In the genomic region with DNA sequence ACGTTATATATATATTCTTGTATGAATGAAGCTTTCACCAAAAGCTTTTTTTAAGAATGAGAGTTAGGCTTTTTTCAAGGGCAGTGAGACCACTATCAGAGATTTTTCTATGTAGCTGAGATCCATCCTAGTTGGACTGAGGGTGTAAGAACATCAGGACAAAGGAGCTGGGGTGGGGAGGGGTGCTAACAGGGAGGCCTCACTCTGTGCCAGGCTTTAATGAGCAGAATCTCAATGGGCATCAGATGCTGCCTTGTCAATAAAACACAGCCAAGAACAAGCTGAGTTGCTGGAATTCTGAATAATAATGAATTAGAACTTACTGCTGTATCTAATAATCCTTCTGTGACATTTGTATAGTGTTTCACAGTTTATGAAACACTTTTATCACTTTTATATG, we compare ENCODE assay signal across 20 cellular contexts. TPM values are rescaled to one million over a fixed set of nuclear protein-coding genes. Genes with fewer than 3 reads are reported as not detected.
A peak's percentile ranks its signal among the peaks of the same experiment; 100 is the strongest.
DNase-seq lines count a peak whose midpoint lies in the region; ATAC-seq and TF ChIP-seq lines count a peak whose summit lies in the region.
"Had no signal": no experiment of that assay in that cellular context is flagged by ENCODE, and none has a peak within 500 bp of the region (broad histone marks: within the 10 kb centered on the region; RNA-seq: fewer than 3 reads in every experiment).

No MANE protein-coding gene starts in this region.

- in situ Hi-C loops in HAP-1 (cut with MboI; ENCODE audit: low sequenced_read_pairs), result no loop called here

- H3K4me2 ChIP-seq in neural progenitor cell, result no peak overlapping the region

- H3K27me3 Mint-ChIP-seq in brain (peaks cover 3% of the 10 kb centered on the region), neural progenitor cell (ENCODE audit: insufficient read depth, low read depth) (peaks cover 7% of the 10 kb centered on the region)
- no peaks in the 10 kb centered on the region for H3K27me3 Mint-ChIP-seq in activated naive CD8-positive, alpha-beta T cell treated with anti-CD3 and anti-CD28 coated beads for 36 hours
- H3K27me3 Mint-ChIP-seq: activated CD4-positive, alpha-beta T cell treated with anti-CD3 and anti-CD28 coated beads for 36 hours had no signal

- H3F3A ChIP-seq in neural progenitor cell (ENCODE audit: low read depth), result peaks cover 6% of the 10 kb centered on the region

- H3K27ac ChIP-seq in 22Rv1, result peak overlapping the region; percentile 99
- H3K27ac ChIP-seq in neural progenitor cell, result no peak overlapping the region
- H3K27ac ChIP-seq: BLaER1 treated with 17β-estradiol and CSF1 and Interleukin-3, amounts not matched to agents 10 nM and 100 nM; breast epithelium; coronary artery; SJSA1; skin epidermis had no signal

- H3K4me1 ChIP-seq in HAP-1, result no peaks in the 10 kb centered on the region; the same call in 1 of the 2 replicates
- peaks cover 15% of the 10 kb centered on the region for H3K4me1 ChIP-seq in neural progenitor cell
- H3K4me1 ChIP-seq: breast epithelium had no signal

- H3K9ac ChIP-seq in neural progenitor cell, result no peak overlapping the region

- no peak overlapping the region for H2AFZ ChIP-seq in neural progenitor cell (replicated peaks)

- no peak for TF ChIP-seq CTCF in 22Rv1 (IDR thresholded peaks at IDR 0.05)
- TF ChIP-seq CTCF in brain (conservative IDR thresholded peaks at IDR 0.05), result no peak
- TF ChIP-seq CTCF in neural progenitor cell (IDR thresholded peaks at IDR 0.05), result no peak

- H3K79me2 ChIP-seq in neural progenitor cell (ENCODE audit: low read depth), result no peaks in the 10 kb centered on the region

- no peaks in the 10 kb centered on the region for H3K36me3 ChIP-seq in HAP-1 (replicated peaks)
- no peaks in the 10 kb centered on the region for H3K36me3 ChIP-seq in neural progenitor cell
- H3K36me3 ChIP-seq: BLaER1 treated with 17β-estradiol and CSF1 and Interleukin-3, amounts not matched to agents 10 nM and 100 nM; breast epithelium; SJSA1 had no signal

- H3K9me3 ChIP-seq in HAP-1 (peaks cover 3% of the 10 kb centered on the region; the same call in 1 of the 2 replicates), neural progenitor cell (ENCODE audit: low read depth) (no peaks in the 10 kb centered on the region)
- H3K9me3 ChIP-seq: breast epithelium, SJSA1 had no signal

- H3K27ac Mint-ChIP-seq in brain (peak overlapping the region; percentile 28 to 95 (median 86)), neural progenitor cell (peak overlapping the region; percentile 36)
- H3K27ac Mint-ChIP-seq in activated naive CD8-positive, alpha-beta T cell treated with anti-CD3 and anti-CD28 coated beads for 36 hours, result no peak overlapping the region
- H3K27ac Mint-ChIP-seq: activated CD4-positive, alpha-beta T cell treated with anti-CD3 and anti-CD28 coated beads for 36 hours; T-helper 1 cell treated with Interleukin-12 subunit alpha and Interleukin-12 subunit beta and Interleukin-4 antibody, amounts not matched to agents 30 μg/mL and 1 μg/mL, for 36 hours had no signal

- DNase-seq in HAP-1 (ENCODE audit: low spot score in 2 of 2) (peak; percentile 49 to 53), neural progenitor cell (ENCODE audit: low spot score) (no peak)
- DNase-seq in activated naive CD8-positive, alpha-beta T cell treated with anti-CD3 and anti-CD28 coated beads for 36 hours, result no peak
- DNase-seq in activated CD4-positive, alpha-beta T cell treated with anti-CD3 and anti-CD28 coated beads, Interleukin-2, amount 50 U/mL, for 48 hours, result no peak
- DNase-seq in stimulated activated CD4-positive, alpha-beta T cell treated with anti-CD3 and anti-CD28 coated beads, Interleukin-1b, Interleukin-23, amount 100 ng/mL, for 48 hours, result no peak
- DNase-seq: activated CD4-positive, alpha-beta T cell treated with anti-CD3 and anti-CD28 coated beads for 36 hours; activated T-cell treated with anti-CD3 and anti-CD28 coated beads, Interleukin-2, amount 50 U/mL, for 4 hours; NCI-H1048; NCI-H510A treated with DMSO at 0.1 percent for 48 hours had no signal

- H3K9me3 Mint-ChIP-seq in brain (peaks cover 0 to 18% (median 7%) of the 10 kb centered on the region in 5 experiments), neural progenitor cell (peaks cover 12% of the 10 kb centered on the region)
- no peaks in the 10 kb centered on the region for H3K9me3 Mint-ChIP-seq in activated naive CD8-positive, alpha-beta T cell treated with anti-CD3 and anti-CD28 coated beads for 36 hours
- H3K9me3 Mint-ChIP-seq: activated T-cell treated with anti-CD3 and anti-CD28 coated beads, Interleukin-2, amount 50 U/mL, for 4 hours; T-helper 1 cell treated with Interleukin-12 subunit alpha and Interleukin-12 subunit beta and Interleukin-4 antibody, amounts not matched to agents 30 μg/mL and 1 μg/mL, for 36 hours had no signal

- H3K36me3 Mint-ChIP-seq in brain, result peaks cover 5% of the 10 kb centered on the region
- H3K36me3 Mint-ChIP-seq in neural progenitor cell, result no peaks in the 10 kb centered on the region
- H3K36me3 Mint-ChIP-seq in activated naive CD8-positive, alpha-beta T cell treated with anti-CD3 and anti-CD28 coated beads for 36 hours, result no peaks in the 10 kb centered on the region

- peaks cover 15% of the 10 kb centered on the region for H3K27me3 ChIP-seq in HAP-1 (ENCODE audit: low read depth)
- H3K27me3 ChIP-seq in neural progenitor cell, result no peaks in the 10 kb centered on the region
- H3K27me3 ChIP-seq: BLaER1 treated with 17β-estradiol and CSF1 and Interleukin-3, amounts not matched to agents 10 nM and 100 nM; breast epithelium; SJSA1 had no signal

- no peaks in the 10 kb centered on the region for H4K20me1 ChIP-seq in neural progenitor cell (ENCODE audit: low read depth)
- H4K20me1 ChIP-seq: BLaER1 treated with 17β-estradiol and CSF1 and Interleukin-3, amounts not matched to agents 10 nM and 100 nM had no signal

- no peak overlapping the region for H3K4me3 ChIP-seq in HAP-1
- H3K4me3 ChIP-seq in neural progenitor cell, result no peak overlapping the region
- H3K4me3 ChIP-seq: BLaER1 treated with 17β-estradiol and CSF1 and Interleukin-3, amounts not matched to agents 10 nM and 100 nM; breast epithelium; coronary artery; lung; SJSA1; skin epidermis had no signal

- ATAC-seq in HG02588 (IDR thresholded peaks at IDR 0.05; ENCODE audit: unreplicated experiment), result no peak
- ATAC-seq: activated CD4-positive, alpha-beta T cell treated with anti-CD3 and anti-CD28 coated beads for 36 hours; activated T-cell treated with anti-CD3 and anti-CD28 coated beads, Interleukin-2, amount 50 U/mL, for 4 hours; HCT116 had no signal

- peak overlapping the region in 2 of 5 experiments; percentile 32 to 33 for H3K4me3 Mint-ChIP-seq in brain
- H3K4me3 Mint-ChIP-seq in neural progenitor cell, result no peak overlapping the region
- H3K4me3 Mint-ChIP-seq in activated naive CD8-positive, alpha-beta T cell treated with anti-CD3 and anti-CD28 coated beads for 36 hours, result no peak overlapping the region
- H3K4me3 Mint-ChIP-seq: activated CD4-positive, alpha-beta T cell treated with anti-CD3 and anti-CD28 coated beads for 36 hours; activated T-cell treated with anti-CD3 and anti-CD28 coated beads, Interleukin-2, amount 50 U/mL, for 4 hours; T-helper 1 cell treated with Interleukin-12 subunit alpha and Interleukin-12 subunit beta and Interleukin-4 antibody, amounts not matched to agents 30 μg/mL and 1 μg/mL, for 36 hours had no signal

- H3K4me1 Mint-ChIP-seq in brain, result peaks cover 75% of the 10 kb centered on the region
- H3K4me1 Mint-ChIP-seq in neural progenitor cell, result peaks cover 37% of the 10 kb centered on the region
- peaks cover 10% of the 10 kb centered on the region for H3K4me1 Mint-ChIP-seq in activated naive CD8-positive, alpha-beta T cell treated with anti-CD3 and anti-CD28 coated beads for 36 hours

RNA-seq across cellular contexts. Expression of gene USP3, which starts 41.4 kb away (rescaled TPM):
- polyA plus RNA-seq in brain (ENCODE audit: insufficient read depth, low read depth, low replicate concordance), result 20.7 TPM
- total RNA-seq in neural progenitor cell (ENCODE audit: low replicate concordance), result 48.8 and 64.2 TPM in 2 replicates
- total RNA-seq in activated naive CD8-positive, alpha-beta T cell treated with anti-CD3 and anti-CD28 coated beads for 36 hours, result 10 to 100 TPM; 42.2 to 46.0 TPM

Comparison
In these comparisons a context has a peak if more than half of its experiments do, and no peak if none do; other contexts are left out.
1. DNase-seq: peak in HAP-1 (2 of 2); none in neural progenitor cell (single experiment), activated naive CD8-positive, alpha-beta T cell treated with anti-CD3 and anti-CD28 coated beads for 36 hours (single experiment), activated CD4-positive, alpha-beta T cell treated with anti-CD3 and anti-CD28 coated beads, Interleukin-2, amount 50 U/mL, for 48 hours (0 of 2) and stimulated activated CD4-positive, alpha-beta T cell treated with anti-CD3 and anti-CD28 coated beads, Interleukin-1b, Interleukin-23, amount 100 ng/mL, for 48 hours (single experiment).